In the genomic region with DNA sequence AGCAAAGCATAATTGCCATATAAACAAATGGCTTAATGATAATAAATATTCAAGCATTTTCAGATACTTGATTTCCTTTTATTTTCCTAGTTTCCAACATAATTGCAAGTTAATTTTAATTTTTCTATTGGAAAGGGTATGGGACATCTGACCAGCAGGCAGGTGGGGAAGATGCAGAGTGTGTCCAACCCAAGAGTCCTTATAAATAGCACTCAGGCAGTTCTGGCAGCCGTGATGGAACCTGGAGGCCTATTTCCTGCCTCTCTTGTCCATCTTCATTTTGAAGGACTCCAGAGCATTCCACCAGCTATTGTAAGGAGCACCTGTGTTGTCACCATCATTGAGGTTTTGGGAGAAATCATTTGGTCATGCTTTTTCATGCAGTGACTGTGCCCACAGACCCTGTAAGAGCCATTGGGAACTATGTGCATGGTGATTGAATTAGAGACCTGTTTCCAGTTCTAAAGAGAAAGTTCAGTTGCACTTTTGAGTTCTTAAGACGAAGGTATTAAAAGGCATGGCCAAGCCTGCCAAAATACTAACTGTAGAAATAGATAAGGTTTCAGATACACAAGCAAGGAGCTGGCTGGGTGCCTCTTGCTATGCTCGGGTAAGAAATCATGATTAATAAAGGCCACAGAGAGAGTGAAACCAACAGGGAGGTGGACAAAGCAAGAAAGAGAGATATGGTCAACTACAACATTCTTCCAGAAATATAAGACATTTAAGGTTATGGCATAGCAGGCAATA, we compare ENCODE assay signal across 1 cellular context.
TF ChIP-seq lines count a peak whose summit lies in the region.

No MANE protein-coding gene starts in this region.

TF ChIP-seq in HepG2, 621 proteins besides CTCF, POLR2A, EP300 and RAD21:
- TF ChIP-seq, protein P1, sequence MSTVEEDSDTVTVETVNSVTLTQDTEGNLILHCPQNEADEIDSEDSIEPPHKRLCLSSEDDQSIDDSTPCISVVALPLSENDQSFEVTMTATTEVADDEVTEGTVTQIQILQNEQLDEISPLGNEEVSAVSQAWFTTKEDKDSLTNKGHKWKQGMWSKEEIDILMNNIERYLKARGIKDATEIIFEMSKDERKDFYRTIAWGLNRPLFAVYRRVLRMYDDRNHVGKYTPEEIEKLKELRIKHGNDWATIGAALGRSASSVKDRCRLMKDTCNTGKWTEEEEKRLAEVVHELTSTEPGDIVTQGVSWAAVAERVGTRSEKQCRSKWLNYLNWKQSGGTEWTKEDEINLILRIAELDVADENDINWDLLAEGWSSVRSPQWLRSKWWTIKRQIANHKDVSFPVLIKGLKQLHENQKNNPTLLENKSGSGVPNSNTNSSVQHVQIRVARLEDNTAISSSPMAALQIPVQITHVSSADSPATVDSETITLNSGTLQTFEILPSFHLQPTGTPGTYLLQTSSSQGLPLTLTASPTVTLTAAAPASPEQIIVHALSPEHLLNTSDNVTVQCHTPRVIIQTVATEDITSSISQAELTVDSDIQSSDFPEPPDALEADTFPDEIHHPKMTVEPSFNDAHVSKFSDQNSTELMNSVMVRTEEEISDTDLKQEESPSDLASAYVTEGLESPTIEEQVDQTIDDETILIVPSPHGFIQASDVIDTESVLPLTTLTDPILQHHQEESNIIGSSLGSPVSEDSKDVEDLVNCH (CRISPR knock-in tag; IDR thresholded peaks at IDR 0.05): no peak
- TF ChIP-seq MTA3 (CRISPR knock-in tag; IDR thresholded peaks at IDR 0.05) (no peak), ATAD3A (CRISPR knock-in tag; IDR thresholded peaks at IDR 0.05) (no peak), KAT2B (IDR thresholded peaks at IDR 0.05; ENCODE audit: borderline replicate concordance, low read depth, low read length) (no peak), KDM5A (IDR thresholded peaks at IDR 0.05; ENCODE audit: borderline replicate concordance, low read length) (no peak), ZNF724P (CRISPR knock-in tag; IDR thresholded peaks at IDR 0.05; ENCODE audit: borderline replicate concordance) (no peak), ZBTB42 (CRISPR knock-in tag; IDR thresholded peaks at IDR 0.05) (no peak), ZNF780A (CRISPR knock-in tag; IDR thresholded peaks at IDR 0.05) (no peak), SRSF9 (IDR thresholded peaks at IDR 0.05; ENCODE audit: borderline replicate concordance, insufficient read depth, low read depth, low read length, poor library complexity, severe bottlenecking) (no peak), RBM22 (optimal IDR thresholded peaks at IDR 0.05; ENCODE audit: low read length) (no peak), ZEB1 (IDR thresholded peaks at IDR 0.05; ENCODE audit: insufficient replicate concordance, low read depth) (no peak), GZF1 (CRISPR knock-in tag; IDR thresholded peaks at IDR 0.05) (no peak), TCF12 (IDR thresholded peaks at IDR 0.05) (no peak), TCF12 (CRISPR knock-in tag; IDR thresholded peaks at IDR 0.05) (no peak), ZSCAN22 (CRISPR knock-in tag; IDR thresholded peaks at IDR 0.05) (no peak), MXI1 (IDR thresholded peaks at IDR 0.05; ENCODE audit: borderline replicate concordance, low read depth, low read length) (no peak)
- TF ChIP-seq, protein P2, sequence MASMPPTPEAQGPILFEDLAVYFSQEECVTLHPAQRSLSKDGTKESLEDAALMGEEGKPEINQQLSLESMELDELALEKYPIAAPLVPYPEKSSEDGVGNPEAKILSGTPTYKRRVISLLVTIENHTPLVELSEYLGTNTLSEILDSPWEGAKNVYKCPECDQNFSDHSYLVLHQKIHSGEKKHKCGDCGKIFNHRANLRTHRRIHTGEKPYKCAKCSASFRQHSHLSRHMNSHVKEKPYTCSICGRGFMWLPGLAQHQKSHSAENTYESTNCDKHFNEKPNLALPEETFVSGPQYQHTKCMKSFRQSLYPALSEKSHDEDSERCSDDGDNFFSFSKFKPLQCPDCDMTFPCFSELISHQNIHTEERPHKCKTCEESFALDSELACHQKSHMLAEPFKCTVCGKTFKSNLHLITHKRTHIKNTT (CRISPR knock-in tag; IDR thresholded peaks at IDR 0.05): no peak
- TF ChIP-seq, protein P3, sequence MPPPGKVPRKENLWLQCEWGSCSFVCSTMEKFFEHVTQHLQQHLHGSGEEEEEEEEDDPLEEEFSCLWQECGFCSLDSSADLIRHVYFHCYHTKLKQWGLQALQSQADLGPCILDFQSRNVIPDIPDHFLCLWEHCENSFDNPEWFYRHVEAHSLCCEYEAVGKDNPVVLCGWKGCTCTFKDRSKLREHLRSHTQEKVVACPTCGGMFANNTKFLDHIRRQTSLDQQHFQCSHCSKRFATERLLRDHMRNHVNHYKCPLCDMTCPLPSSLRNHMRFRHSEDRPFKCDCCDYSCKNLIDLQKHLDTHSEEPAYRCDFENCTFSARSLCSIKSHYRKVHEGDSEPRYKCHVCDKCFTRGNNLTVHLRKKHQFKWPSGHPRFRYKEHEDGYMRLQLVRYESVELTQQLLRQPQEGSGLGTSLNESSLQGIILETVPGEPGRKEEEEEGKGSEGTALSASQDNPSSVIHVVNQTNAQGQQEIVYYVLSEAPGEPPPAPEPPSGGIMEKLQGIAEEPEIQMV (CRISPR knock-in tag; IDR thresholded peaks at IDR 0.05; ENCODE audit: low read depth): no peak
